In the genomic region with DNA sequence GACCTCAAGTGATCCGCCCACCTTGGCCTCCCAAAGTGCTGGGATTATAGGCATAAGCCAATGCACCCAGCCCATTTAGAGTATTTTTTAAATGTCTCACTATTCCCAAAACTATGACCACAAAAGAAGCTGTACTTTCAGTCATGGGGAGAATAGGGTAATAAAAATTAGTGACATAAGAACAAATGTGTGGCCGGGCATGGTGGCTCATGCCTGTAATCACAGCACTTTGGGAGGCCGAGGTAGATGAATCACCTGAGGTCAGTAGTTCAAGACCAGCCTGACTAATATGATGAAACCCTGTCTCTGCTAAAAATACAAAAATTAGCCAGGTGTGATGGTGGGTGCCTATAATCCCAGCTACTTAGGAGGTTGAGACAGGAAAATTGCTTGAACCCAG, we compare ENCODE assay signal across 7 cellular contexts.
DNase-seq lines count a peak whose midpoint lies in the region; ATAC-seq and TF ChIP-seq lines count a peak whose summit lies in the region.
"Not testable (repeated sequence)": the region's sequence is repeated elsewhere in the genome, so short reads cannot be mapped to it uniquely, and the experiment has no call there.

No MANE protein-coding gene starts in this region.

- DNase-seq in EL, result peak; percentile 25
- DNase-seq in HCT116 (ENCODE audit: low read depth, low spot score); memory B cell (ENCODE audit: low spot score in 2 of 2); stimulated activated naive B cell treated with anti-CD40 and anti-IgM and Interleukin-4, amounts not matched to agents 10 μg/mL and 1 μg/mL and 100 μg/mL, for 72 hours: not testable (repeated sequence)
- peak; percentile 18 for DNase-seq in LoVo (ENCODE audit: low spot score)
- peak; percentile 16 for DNase-seq in astrocyte of the spinal cord (ENCODE audit: low read depth, low spot score)
- peak; percentile 24 for DNase-seq in epithelial cell of prostate (ENCODE audit: low read depth, low spot score)

- RAD21 ChIA-PET in HCT116 (lab: Charles Lee; ENCODE audit: low non-redundant PET in 1 of 2, low total read pairs in 2 of 2, uncharacterized antibody in 2 of 2, unreplicated experiment in 2 of 2), result not testable (repeated sequence)

- intact Hi-C loops in HCT116 (cut with micrococcal nuclease), result not testable (repeated sequence)

- peaks cover 0 to 12% of the 10 kb centered on the region in 2 experiments; a peak in 2 of 4 replicates for H3K4me1 ChIP-seq in HCT116 (ENCODE audit: control insufficient read depth in 1 of 2, insufficient read depth in 2 of 2, low read length in 2 of 2)

- not testable (repeated sequence) for H4K20me1 ChIP-seq in HCT116 (ENCODE audit: insufficient read depth)

- not testable (repeated sequence) for H3K9me3 ChIP-seq in HCT116 (ENCODE audit: control insufficient read depth in 1 of 2, insufficient read depth in 1 of 2, low read depth in 1 of 2, low read length in 2 of 2)

- peak; percentile 22; the same call in 1 of the 2 replicates for ATAC-seq in HCT116
- not testable (repeated sequence) for ATAC-seq in memory B cell (ENCODE audit: low read depth); stimulated activated naive B cell treated with anti-CD40 and anti-IgM and Interleukin-4, amounts not matched to agents 10 μg/mL and 1 μg/mL and 100 μg/mL, for 72 hours (replicated peaks)

- TF ChIP-seq CTCF in HCT116 (IDR thresholded peaks at IDR 0.05 in 2 of 3, conservative IDR thresholded peaks at IDR 0.05 in 1 of 3; ENCODE audit: borderline replicate concordance in 1 of 3, insufficient read depth in 1 of 3, low read depth in 2 of 3, low read length in 2 of 3); astrocyte of the spinal cord (IDR thresholded peaks at IDR 0.05; ENCODE audit: low read depth, low read length): not testable (repeated sequence)

- not testable (repeated sequence) for H3K27me3 Mint-ChIP-seq in memory B cell; stimulated activated naive B cell treated with anti-CD40 and anti-IgM and Interleukin-4, amounts not matched to agents 10 μg/mL and 1 μg/mL and 100 μg/mL, for 72 hours

- not testable (repeated sequence) for H3K79me2 ChIP-seq in HCT116 (ENCODE audit: insufficient read depth, low read length)

- H3K4me2 ChIP-seq in HCT116 (ENCODE audit: low read length), result peak overlapping the region; percentile 27; the same call in 1 of the 2 replicates

- not testable (repeated sequence) for H3K36me3 ChIP-seq in HCT116 (ENCODE audit: control insufficient read depth in 1 of 2, insufficient read depth in 2 of 2, low read length in 2 of 2)

- TF ChIP-seq RAD21 in HCT116 (IDR thresholded peaks at IDR 0.05; ENCODE audit: low read depth), result not testable (repeated sequence)

- not testable (repeated sequence) for H3K4me3 ChIP-seq in HCT116 (replicated peaks in 1 of 2; ENCODE audit: low read depth in 1 of 2, low read length in 2 of 2); astrocyte of the spinal cord (ENCODE audit: low read depth, low read length)

- TF ChIP-seq POLR2A in HCT116 (IDR thresholded peaks at IDR 0.05; ENCODE audit: borderline replicate concordance, extremely low read depth, insufficient read depth, insufficient read length), result not testable (repeated sequence)

- H3K4me1 Mint-ChIP-seq in memory B cell, result not testable (repeated sequence)
- peaks cover 34 to 73% of the 10 kb centered on the region in 2 donors for H3K4me1 Mint-ChIP-seq in stimulated activated naive B cell treated with anti-CD40 and anti-IgM and Interleukin-4, amounts not matched to agents 10 μg/mL and 1 μg/mL and 100 μg/mL, for 72 hours

- H3K27ac Mint-ChIP-seq in memory B cell, result peak overlapping the region; percentile 12
- H3K27ac Mint-ChIP-seq in stimulated activated naive B cell treated with anti-CD40 and anti-IgM and Interleukin-4, amounts not matched to agents 10 μg/mL and 1 μg/mL and 100 μg/mL, for 72 hours, result peak overlapping the region; percentile 38

- in situ Hi-C loops in astrocyte of the spinal cord (cut with HindIII; ENCODE audit: low sequenced_read_pairs), result not testable (repeated sequence)

- CTCF ChIA-PET in HCT116 (lab: Charles Lee), result not testable (repeated sequence)

- POLR2A ChIA-PET in HCT116 (lab: Charles Lee), result not testable (repeated sequence)

- H3K27ac ChIP-seq in HCT116 (ENCODE audit: low read depth, low read length); epithelial cell of prostate: not testable (repeated sequence)

- BruUV-seq in HCT116 (replicated peaks; lab: Mats Ljungman, UMichigan), result not testable (repeated sequence)

- not testable (repeated sequence) for H3K36me3 Mint-ChIP-seq in memory B cell
- peaks cover 10 to 17% of the 10 kb centered on the region in 2 donors for H3K36me3 Mint-ChIP-seq in stimulated activated naive B cell treated with anti-CD40 and anti-IgM and Interleukin-4, amounts not matched to agents 10 μg/mL and 1 μg/mL and 100 μg/mL, for 72 hours

- not testable (repeated sequence) for H3K9me3 Mint-ChIP-seq in memory B cell
- peaks cover 9 to 10% of the 10 kb centered on the region in 2 donors for H3K9me3 Mint-ChIP-seq in stimulated activated naive B cell treated with anti-CD40 and anti-IgM and Interleukin-4, amounts not matched to agents 10 μg/mL and 1 μg/mL and 100 μg/mL, for 72 hours

- not testable (repeated sequence) for H3K27me3 ChIP-seq in HCT116 (ENCODE audit: insufficient read depth, low read length)

- H3K9ac ChIP-seq in HCT116 (ENCODE audit: low read length), result not testable (repeated sequence)

- H3K9me2 ChIP-seq in HCT116 (ENCODE audit: insufficient read depth), result not testable (repeated sequence)

- not testable (repeated sequence) for H2AFZ ChIP-seq in HCT116 (ENCODE audit: low read depth, low read length, poor library complexity, severe bottlenecking)

- not testable (repeated sequence) for H3K4me3 Mint-ChIP-seq in memory B cell
- peak overlapping the region in 1 of 2 donors; percentile 12 for H3K4me3 Mint-ChIP-seq in stimulated activated naive B cell treated with anti-CD40 and anti-IgM and Interleukin-4, amounts not matched to agents 10 μg/mL and 1 μg/mL and 100 μg/mL, for 72 hours
